19 cellular contexts compared by ENCODE assay signal in the genomic region with DNA sequence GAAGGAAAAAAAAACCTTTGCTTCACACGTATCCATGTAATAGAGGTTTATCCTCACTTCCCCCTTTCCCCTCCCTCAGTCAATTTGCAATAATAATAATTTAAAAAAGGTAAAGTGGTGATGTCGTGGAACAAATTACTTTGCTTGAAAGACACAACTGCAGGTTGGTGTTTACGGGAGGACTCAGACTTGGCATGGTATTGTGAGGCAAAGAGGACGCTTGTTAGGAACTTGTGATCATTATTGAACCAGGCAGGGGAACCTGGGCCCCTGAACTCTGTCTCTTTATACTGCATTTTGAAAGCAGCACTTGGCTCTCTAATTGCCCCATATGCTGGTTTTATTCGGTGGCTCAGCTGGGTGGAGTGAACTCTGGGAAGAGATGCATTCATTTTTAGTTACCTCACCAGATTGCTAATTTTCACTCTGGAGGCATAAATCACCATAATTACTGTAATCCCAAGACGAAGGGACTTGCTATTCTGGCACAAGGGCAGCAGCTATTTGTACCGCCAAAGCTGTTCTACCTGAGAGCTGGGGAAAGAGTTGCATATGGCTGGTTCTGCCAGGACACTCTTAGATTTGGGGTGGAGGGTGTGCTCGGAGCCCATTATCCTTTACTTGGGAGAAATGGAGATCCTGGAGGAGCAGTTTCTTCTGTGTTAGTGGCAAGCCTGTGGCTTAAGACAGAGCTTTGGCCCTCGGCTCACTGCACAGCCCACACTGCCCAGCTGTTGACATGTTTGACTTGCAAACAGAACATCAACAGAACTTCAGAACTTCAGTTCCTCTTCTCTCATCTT. TPM values are rescaled to one million over a fixed set of nuclear protein-coding genes. Genes with fewer than 3 reads are reported as not detected.
DNase-seq lines count a peak whose midpoint lies in the region; ATAC-seq and TF ChIP-seq lines count a peak whose summit lies in the region.
"Had no signal": no experiment of that assay in that cellular context is flagged by ENCODE, and none has a peak within 500 bp of the region (broad histone marks: within the 10 kb centered on the region; RNA-seq: fewer than 3 reads in every experiment).

No MANE protein-coding gene starts in this region.

- no peaks in the 10 kb centered on the region for H3K27me3 ChIP-seq in cardiac muscle cell
- H3K27me3 ChIP-seq: left lung, testis had no signal

- no peaks in the 10 kb centered on the region for H3K9me3 ChIP-seq in cardiac muscle cell (ENCODE audit: low read depth)
- H3K9me3 ChIP-seq: left lung, testis had no signal

- peak overlapping the region; percentile 63 for H3K4me3 Mint-ChIP-seq in glutamatergic neuron (ENCODE audit: unreplicated experiment)
- H3K4me3 Mint-ChIP-seq: activated naive CD8-positive, alpha-beta T cell treated with anti-CD3 and anti-CD28 coated beads for 36 hours; naive B cell; T-helper 17 cell had no signal

- ATAC-seq in Right ventricle myocardium inferior (no peak), GM18868 (IDR thresholded peaks at IDR 0.05; ENCODE audit: unreplicated experiment) (no peak), GM18517 (IDR thresholded peaks at IDR 0.05; ENCODE audit: unreplicated experiment) (no peak)
- ATAC-seq: left lung, T-helper 17 cell had no signal

- H3K36me3 ChIP-seq in cardiac muscle cell = no peaks in the 10 kb centered on the region
- H3K36me3 ChIP-seq: left lung had no signal

- peak overlapping the region; percentile 9 for H3K27ac ChIP-seq in cardiac muscle cell
- H3K27ac ChIP-seq: left lung, testis had no signal

- intact Hi-C loops in Right ventricle myocardium inferior (cut with DNase I) = no loop called here
- intact Hi-C loops in posterior cingulate gyrus (cut with DNase I) = no loop called here

- H3K36me3 Mint-ChIP-seq in glutamatergic neuron (ENCODE audit: unreplicated experiment) = no peaks in the 10 kb centered on the region
- H3K36me3 Mint-ChIP-seq: activated naive CD8-positive, alpha-beta T cell treated with anti-CD3 and anti-CD28 coated beads for 36 hours; naive B cell had no signal

- H3K27ac Mint-ChIP-seq in glutamatergic neuron (ENCODE audit: unreplicated experiment) = peak overlapping the region; percentile 93
- H3K27ac Mint-ChIP-seq: activated naive CD8-positive, alpha-beta T cell treated with anti-CD3 and anti-CD28 coated beads for 36 hours; naive B cell; T-helper 17 cell had no signal

- H3K4me1 ChIP-seq in cardiac muscle cell (ENCODE audit: low read depth) = peaks cover 3% of the 10 kb centered on the region

- peaks cover 4% of the 10 kb centered on the region for H3K9me3 Mint-ChIP-seq in glutamatergic neuron (ENCODE audit: unreplicated experiment)
- H3K9me3 Mint-ChIP-seq: activated naive CD8-positive, alpha-beta T cell treated with anti-CD3 and anti-CD28 coated beads for 36 hours; naive B cell had no signal

- H3K27me3 Mint-ChIP-seq in glutamatergic neuron (ENCODE audit: unreplicated experiment) = peaks cover 3% of the 10 kb centered on the region
- H3K27me3 Mint-ChIP-seq: activated naive CD8-positive, alpha-beta T cell treated with anti-CD3 and anti-CD28 coated beads for 36 hours had no signal

- no peak for TF ChIP-seq CTCF in cardiac muscle cell (IDR thresholded peaks at IDR 0.05; ENCODE audit: low read depth, low read length)
- TF ChIP-seq CTCF in glutamatergic neuron (IDR thresholded peaks at IDR 0.05; ENCODE audit: partially characterized antibody, unreplicated experiment) = no peak

- H3K4me3 ChIP-seq in cardiac muscle cell = no peak overlapping the region
- H3K4me3 ChIP-seq: left lung, testis had no signal

- H3K4me1 Mint-ChIP-seq in glutamatergic neuron (ENCODE audit: low read depth, unreplicated experiment) = peaks cover 20% of the 10 kb centered on the region
- H3K4me1 Mint-ChIP-seq: activated naive CD8-positive, alpha-beta T cell treated with anti-CD3 and anti-CD28 coated beads for 36 hours had no signal

- DNase-seq in cardiac muscle cell (ENCODE audit: low read depth in 1 of 2, low spot score in 1 of 2) (no peak), Right ventricle myocardium inferior (ENCODE audit: missing footprints) (no peak), NCI-H82 treated with DMSO at 0.1 percent for 48 hours (lab: John Stamatoyannopoulos, UW; ENCODE audit: unreplicated experiment) (peak; percentile 81), glutamatergic neuron (peak; percentile 48), posterior cingulate gyrus (no peak)
- DNase-seq in central memory CD4-positive, alpha-beta T cell = no peak
- DNase-seq: ACHN; activated CD4-positive, alpha-beta T cell treated with anti-CD3 and anti-CD28 coated beads for 1 hour; activated naive CD8-positive, alpha-beta T cell treated with anti-CD3 and anti-CD28 coated beads for 36 hours; effector memory CD4-positive, alpha-beta T cell; GF-D8; left lung; naive B cell; NCI-H510A treated with DMSO at 0.1 percent for 48 hours; stimulated activated CD4-positive, alpha-beta T cell treated with anti-CD3 and anti-CD28 coated beads, Interleukin-2, amount 100 ng/mL, for 24 hours; T-helper 17 cell; testis had no signal

RNA-seq across cellular contexts. Expression of a gene that starts 5.7 kb away (rescaled TPM):
- total RNA-seq in cardiac muscle cell (22.7 and 30.7 TPM in 2 replicates), Right ventricle myocardium inferior (22.3 TPM), glutamatergic neuron (ENCODE audit: unreplicated experiment) (71.9 TPM)
- polyA plus RNA-seq in cardiac muscle cell = 16.4 and 28.9 TPM in 2 replicates

Comparison
In these comparisons a context has a peak if more than half of its experiments do, and no peak if none do; other contexts are left out.
1. DNase-seq: peak in NCI-H82 treated with DMSO at 0.1 percent for 48 hours (single experiment) and glutamatergic neuron (single experiment); none in cardiac muscle cell (0 of 2), Right ventricle myocardium inferior (single experiment), central memory CD4-positive, alpha-beta T cell (single experiment) and posterior cingulate gyrus (0 of 10).